Comparison of ENCODE assay signal across 13 cellular contexts in the genomic region with DNA sequence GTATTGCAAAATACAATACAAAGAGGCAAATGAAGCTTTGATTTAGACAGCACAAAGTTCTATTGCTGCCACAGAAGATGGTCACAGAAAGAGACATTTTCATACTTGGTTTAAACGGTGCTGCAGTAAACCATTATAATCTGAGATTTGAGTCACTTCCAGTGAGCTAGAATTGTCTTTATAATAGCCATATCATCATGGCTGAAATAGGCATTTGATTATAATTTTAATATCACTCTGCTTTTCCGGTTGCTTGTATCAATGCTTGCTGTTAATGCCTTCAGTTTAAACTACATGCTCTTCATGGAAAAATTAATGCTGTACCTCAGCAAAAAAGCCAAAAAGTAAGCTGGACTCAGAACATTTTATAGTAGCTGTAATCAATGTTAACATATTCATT. TPM values are rescaled to one million over a fixed set of nuclear protein-coding genes. Genes with fewer than 3 reads are reported as not detected.
DNase-seq lines count a peak whose midpoint lies in the region; ATAC-seq and TF ChIP-seq lines count a peak whose summit lies in the region.
"Had no signal": no experiment of that assay in that cellular context is flagged by ENCODE, and none has a peak within 500 bp of the region (broad histone marks: within the 10 kb centered on the region; RNA-seq: fewer than 3 reads in every experiment).

No MANE protein-coding gene starts in this region.

- peaks cover 0 to 18% of the 10 kb centered on the region in 2 experiments; a peak in 2 of 4 replicates for H3K4me1 ChIP-seq in SK-N-SH (ENCODE audit: control insufficient read depth in 1 of 2, insufficient read depth in 2 of 2, low read depth in 1 of 2, low read length in 1 of 2)
- peaks cover 37% of the 10 kb centered on the region for H3K4me1 ChIP-seq in Karpas-422 (ENCODE audit: low read length)
- peaks cover 16% of the 10 kb centered on the region for H3K4me1 ChIP-seq in neural progenitor cell
- H3K4me1 ChIP-seq in breast epithelium: peaks cover 0 to 6% of the 10 kb centered on the region in 2 donors
- H3K4me1 ChIP-seq: SJCRH30 had no signal

- no peaks in the 10 kb centered on the region for H3K9me3 ChIP-seq in SK-N-SH
- no peaks in the 10 kb centered on the region for H3K9me3 ChIP-seq in Karpas-422 (ENCODE audit: low read length)
- no peaks in the 10 kb centered on the region for H3K9me3 ChIP-seq in neural progenitor cell (ENCODE audit: low read depth)
- no peaks in the 10 kb centered on the region for H3K9me3 ChIP-seq in breast epithelium
- H3K9me3 ChIP-seq: A549, body of pancreas, SJCRH30, tibial artery had no signal

- H3K27ac ChIP-seq in SK-N-SH (ENCODE audit: low read depth in 2 of 2, low read length in 1 of 2): no peak overlapping the region
- peak overlapping the region; percentile 98 for H3K27ac ChIP-seq in Karpas-422 (ENCODE audit: low read length)
- peak overlapping the region; percentile 1 to 99 (median 97) for H3K27ac ChIP-seq in dorsolateral prefrontal cortex
- H3K27ac ChIP-seq in neural progenitor cell: no peak overlapping the region
- H3K27ac ChIP-seq in breast epithelium: no peak overlapping the region
- H3K27ac ChIP-seq: A549, HL-60, SJCRH30 had no signal

- POLR2A ChIA-PET in SK-N-SH (lab: Yijun Ruan, JAX): interaction anchor here (1.7 kb wide), 1 partner anchor 48 kb away, joined by 5 read pairs; a partner anchor contains a TSS

- intact Hi-C loops in dorsolateral prefrontal cortex (cut with DNase I): loop anchor here (5.0 to 10.0 kb wide), 2 partner anchors 155 to 158 kb away; no protein-coding TSS in a partner anchor
- intact Hi-C loops in breast epithelium (cut with DNase I; ENCODE audit: low total_unique reads): no loop called here

- no peak for TF ChIP-seq POLR2A in breast epithelium (IDR thresholded peaks at IDR 0.05)

- TF ChIP-seq RAD21 in SK-N-SH (IDR thresholded peaks at IDR 0.05; ENCODE audit: low read length): no peak

- H3K4me3 Mint-ChIP-seq in neural progenitor cell: peak overlapping the region; percentile 75

- H3K9me2 ChIP-seq in SK-N-SH (no peaks in the 10 kb centered on the region), Karpas-422 (replicated peaks; ENCODE audit: insufficient read depth, low read length) (no peaks in the 10 kb centered on the region)

- H3K36me3 ChIP-seq in SK-N-SH (replicated peaks in 1 of 2; ENCODE audit: control insufficient read depth in 1 of 2, insufficient read depth in 2 of 2, low read length in 1 of 2) (no peaks in the 10 kb centered on the region), Karpas-422 (ENCODE audit: insufficient read depth, low read length) (no peaks in the 10 kb centered on the region), neural progenitor cell (no peaks in the 10 kb centered on the region), breast epithelium (no peaks in the 10 kb centered on the region)
- H3K36me3 ChIP-seq: SJCRH30, tibial artery had no signal

- CTCF ChIA-PET in SK-N-SH (lab: Yijun Ruan, JAX): interaction anchor here (1.1 to 1.4 kb wide), 2 partner anchors 48 to 155 kb away, joined by 4 read pairs; a partner anchor contains a TSS

- H3K9me3 Mint-ChIP-seq in neural progenitor cell: no peaks in the 10 kb centered on the region

- H3F3A ChIP-seq in SK-N-SH (replicated peaks; ENCODE audit: insufficient read depth): peaks cover 22% of the 10 kb centered on the region
- peaks cover 24% of the 10 kb centered on the region for H3F3A ChIP-seq in neural progenitor cell (ENCODE audit: low read depth)

- DNase-seq in SK-N-SH (no peak), Karpas-422 (no peak), dorsolateral prefrontal cortex (no peak), neural progenitor cell (ENCODE audit: low spot score) (no peak), breast epithelium (ENCODE audit: low spot score in 2 of 2) (no peak), foreskin fibroblast (no peak)

- no peak for ATAC-seq in SK-N-SH treated with all-trans-retinoic acid at 6 μM for 48 hours
- no peak for ATAC-seq in HG02884 (IDR thresholded peaks at IDR 0.05; ENCODE audit: unreplicated experiment)

- H3K79me2 ChIP-seq in SK-N-SH (ENCODE audit: insufficient read depth) (no peaks in the 10 kb centered on the region), Karpas-422 (ENCODE audit: low read length) (peaks cover 22% of the 10 kb centered on the region), neural progenitor cell (ENCODE audit: low read depth) (no peaks in the 10 kb centered on the region)

- no peak overlapping the region for H2AFZ ChIP-seq in SK-N-SH (ENCODE audit: low read depth)
- peak overlapping the region; percentile 63 for H2AFZ ChIP-seq in Karpas-422 (ENCODE audit: low read length)
- H2AFZ ChIP-seq in neural progenitor cell (replicated peaks): no peak overlapping the region

- peaks cover 24% of the 10 kb centered on the region for H3K27me3 Mint-ChIP-seq in neural progenitor cell (ENCODE audit: insufficient read depth, low read depth)

- WGBS in SK-N-SH (ENCODE audit: low lambda C conversion rate): 29% methylated on average over 2 of the region's 2 CpGs

- peak overlapping the region in 1 of 2 experiments; percentile 54; a peak in 2 of 4 replicates for H3K4me3 ChIP-seq in SK-N-SH (ENCODE audit: low read depth in 2 of 2, low read length in 1 of 2)
- peak overlapping the region; percentile 93 for H3K4me3 ChIP-seq in Karpas-422 (ENCODE audit: low read length)
- peak overlapping the region; percentile 60 to 94 (median 81) for H3K4me3 ChIP-seq in dorsolateral prefrontal cortex
- no peak overlapping the region for H3K4me3 ChIP-seq in neural progenitor cell
- H3K4me3 ChIP-seq in breast epithelium: no peak overlapping the region
- no peak overlapping the region for H3K4me3 ChIP-seq in foreskin fibroblast (ENCODE audit: low read depth in 1 of 2, low read length in 2 of 2)
- H3K4me3 ChIP-seq: body of pancreas had no signal

- H3K9ac ChIP-seq in SK-N-SH (no peak overlapping the region), Karpas-422 (ENCODE audit: low read length) (peak overlapping the region; percentile 89), neural progenitor cell (no peak overlapping the region)

- H3K27me3 ChIP-seq in SK-N-SH (ENCODE audit: insufficient read depth): no peaks in the 10 kb centered on the region
- H3K27me3 ChIP-seq in Karpas-422 (ENCODE audit: low read length): no peaks in the 10 kb centered on the region
- no peaks in the 10 kb centered on the region for H3K27me3 ChIP-seq in dorsolateral prefrontal cortex
- H3K27me3 ChIP-seq in neural progenitor cell: peaks cover 40% of the 10 kb centered on the region
- no peaks in the 10 kb centered on the region for H3K27me3 ChIP-seq in breast epithelium
- H3K27me3 ChIP-seq: body of pancreas, SJCRH30, tibial artery had no signal

- TF ChIP-seq CTCF in SK-N-SH (IDR thresholded peaks at IDR 0.05) (no peak), dorsolateral prefrontal cortex (IDR thresholded peaks at IDR 0.05 in 54 of 56, conservative IDR thresholded peaks at IDR 0.05 in 2 of 56; ENCODE audit: low read depth in 1 of 56, partially characterized antibody in 56 of 56) (no peak), neural progenitor cell (IDR thresholded peaks at IDR 0.05) (no peak), breast epithelium (IDR thresholded peaks at IDR 0.05) (no peak), foreskin fibroblast (IDR thresholded peaks at IDR 0.05; ENCODE audit: low read depth, low read length) (no peak)

- H3K4me1 Mint-ChIP-seq in neural progenitor cell: peaks cover 26% of the 10 kb centered on the region

- no peak overlapping the region for H3K27ac Mint-ChIP-seq in neural progenitor cell

- H3K4me2 ChIP-seq in SK-N-SH (peak overlapping the region; percentile 61; the same call in 1 of the 2 replicates), Karpas-422 (ENCODE audit: low read depth, low read length, poor library complexity, severe bottlenecking) (peak overlapping the region; percentile 93), neural progenitor cell (no peak overlapping the region)

- no peaks in the 10 kb centered on the region for H3K36me3 Mint-ChIP-seq in neural progenitor cell

- TF ChIP-seq EP300 in SK-N-SH (IDR thresholded peaks at IDR 0.05; ENCODE audit: borderline replicate concordance in 1 of 2, low read depth in 1 of 2, low read length in 1 of 2): no peak

- no peaks in the 10 kb centered on the region for H4K20me1 ChIP-seq in SK-N-SH (ENCODE audit: insufficient read depth)
- H4K20me1 ChIP-seq in Karpas-422 (ENCODE audit: insufficient read depth, low read depth, low read length): no peaks in the 10 kb centered on the region
- peaks cover 20% of the 10 kb centered on the region for H4K20me1 ChIP-seq in neural progenitor cell (ENCODE audit: low read depth)

TF ChIP-seq in SK-N-SH, 30 proteins besides CTCF, POLR2A, EP300 and RAD21 (continues in another document):
- TF ChIP-seq NFIC (IDR thresholded peaks at IDR 0.05; ENCODE audit: borderline replicate concordance) (no peak), GABPA (IDR thresholded peaks at IDR 0.05; ENCODE audit: low read depth) (no peak)

TF ChIP-seq in SK-N-SH treated with all-trans-retinoic acid at 6 μM for 48 hours, 23 proteins besides CTCF, POLR2A, EP300 and RAD21 (continues in another document):
- TF ChIP-seq, protein P1, sequence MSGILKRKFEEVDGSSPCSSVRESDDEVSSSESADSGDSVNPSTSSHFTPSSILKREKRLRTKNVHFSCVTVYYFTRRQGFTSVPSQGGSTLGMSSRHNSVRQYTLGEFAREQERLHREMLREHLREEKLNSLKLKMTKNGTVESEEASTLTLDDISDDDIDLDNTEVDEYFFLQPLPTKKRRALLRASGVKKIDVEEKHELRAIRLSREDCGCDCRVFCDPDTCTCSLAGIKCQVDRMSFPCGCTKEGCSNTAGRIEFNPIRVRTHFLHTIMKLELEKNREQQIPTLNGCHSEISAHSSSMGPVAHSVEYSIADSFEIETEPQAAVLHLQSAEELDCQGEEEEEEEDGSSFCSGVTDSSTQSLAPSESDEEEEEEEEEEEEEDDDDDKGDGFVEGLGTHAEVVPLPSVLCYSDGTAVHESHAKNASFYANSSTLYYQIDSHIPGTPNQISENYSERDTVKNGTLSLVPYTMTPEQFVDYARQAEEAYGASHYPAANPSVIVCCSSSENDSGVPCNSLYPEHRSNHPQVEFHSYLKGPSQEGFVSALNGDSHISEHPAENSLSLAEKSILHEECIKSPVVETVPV (CRISPR knock-in tag; IDR thresholded peaks at IDR 0.05): no peak
- TF ChIP-seq ZC3H10 (CRISPR knock-in tag; IDR thresholded peaks at IDR 0.05): no peak

RNA-seq across cellular contexts. Expression of a gene that starts 48.5 kb away (rescaled TPM):
- 0.36 TPM in 2 replicates for polyA plus RNA-seq in SK-N-SH (2012; rRNA removed)
- 0.28 and 0.30 TPM in 2 replicates for polyA plus RNA-seq in SK-N-SH (2012; cell fraction: cytosol; rRNA removed)
- 0.66 and 0.97 TPM in 2 replicates for polyA plus RNA-seq in SK-N-SH (2012; cell fraction: nucleus; rRNA removed)
- total RNA-seq in Karpas-422 (2014; rRNA removed; shearing (Covaris generic); ENCODE audit: low replicate concordance): 3.0 and 6.0 TPM in 2 replicates
- 10 to 100 TPM; 22.9 to 71.6 (median 53.0) TPM for total RNA-seq in dorsolateral prefrontal cortex
- total RNA-seq in neural progenitor cell (ENCODE audit: low replicate concordance): 1.3 and 2.2 TPM in 2 replicates
- 10 to 100 TPM in 1 of 3 donors, 1 to 10 TPM in 2; 3.8 to 12.1 (median 5.2) TPM for total RNA-seq in breast epithelium

RNA-seq across cellular contexts. Expression of a gene that starts 48.6 kb away (rescaled TPM):
- polyA plus RNA-seq in SK-N-SH (2012; rRNA removed): 24.2 and 32.0 TPM in 2 replicates
- polyA plus RNA-seq in SK-N-SH (2012; cell fraction: cytosol; rRNA removed): 40.8 and 46.1 TPM in 2 replicates
- polyA plus RNA-seq in SK-N-SH (2012; cell fraction: nucleus; rRNA removed): 10.5 and 38.3 TPM in 2 replicates
- 3.3 and 7.6 TPM in 2 replicates for total RNA-seq in Karpas-422 (2014; rRNA removed; shearing (Covaris generic); ENCODE audit: low replicate concordance)
- 10 to 100 TPM; 20.9 to 46.0 (median 34.0) TPM for total RNA-seq in dorsolateral prefrontal cortex
- 22.7 and 28.7 TPM in 2 replicates for total RNA-seq in neural progenitor cell (ENCODE audit: low replicate concordance)
- 10 to 100 TPM; 15.5 to 33.5 (median 31.8) TPM for total RNA-seq in breast epithelium

Comparison
In these comparisons a context has a peak if more than half of its experiments do, and no peak if none do; other contexts are left out.
1. H3K27ac ChIP-seq: peak in Karpas-422 (single experiment) and dorsolateral prefrontal cortex (59 of 59); none in SK-N-SH (0 of 2), neural progenitor cell (single experiment) and breast epithelium (0 of 2).
2. H3K4me3 ChIP-seq: peak in Karpas-422 (single experiment) and dorsolateral prefrontal cortex (59 of 59); none in neural progenitor cell (single experiment), breast epithelium (0 of 3) and foreskin fibroblast (0 of 2).